ENCODE assay signal across 16 cellular contexts in the genomic region with DNA sequence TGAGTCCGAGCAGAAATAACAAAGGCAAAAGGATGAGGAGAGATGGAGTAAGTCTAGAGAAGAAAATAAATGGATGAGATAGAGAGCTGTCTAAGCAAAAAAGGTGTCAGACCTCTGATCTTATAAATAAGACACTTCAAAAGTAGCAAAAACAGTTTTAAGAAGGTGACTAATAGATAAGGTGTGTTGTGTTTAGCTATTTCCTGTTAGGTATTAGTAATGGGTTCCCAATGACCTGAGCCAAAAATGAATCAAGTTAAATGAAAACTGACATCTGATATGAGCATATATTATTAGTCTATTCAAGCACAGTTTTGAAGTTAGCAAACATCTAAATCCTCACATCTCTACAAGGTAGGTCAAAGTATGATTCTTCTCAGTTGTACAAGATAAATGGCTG. TPM values are rescaled to one million over a fixed set of nuclear protein-coding genes. Genes with fewer than 3 reads are reported as not detected.
A peak's percentile ranks its signal among the peaks of the same experiment; 100 is the strongest.
DNase-seq lines count a peak whose midpoint lies in the region; ATAC-seq and TF ChIP-seq lines count a peak whose summit lies in the region.
"Had no signal": no experiment of that assay in that cellular context is flagged by ENCODE, and none has a peak within 500 bp of the region (broad histone marks: within the 10 kb centered on the region; RNA-seq: fewer than 3 reads in every experiment).

No MANE protein-coding gene starts in this region.

- CTCF ChIA-PET in activated CD4-positive, alpha-beta T cell treated with anti-CD3 and anti-CD28 coated beads for 36 hours (lab: Charles Lee) = interaction anchor here (1.0 kb wide), 1 partner anchor 16 kb away, joined by 3 read pairs; no protein-coding TSS in a partner anchor

- no peaks in the 10 kb centered on the region for H3K27me3 Mint-ChIP-seq in activated CD4-positive, alpha-beta T cell treated with anti-CD3 and anti-CD28 coated beads for 36 hours
- H3K27me3 Mint-ChIP-seq in stimulated activated naive CD8-positive, alpha-beta T cell treated with anti-CD3 and anti-CD28 coated beads, Interleukin-15, Interleukin-2, amounts not matched to agents 100 ng/mL and 50 ng/mL, for 24 hours = no peaks in the 10 kb centered on the region
- H3K27me3 Mint-ChIP-seq in chondrocyte (ENCODE audit: low read depth) (no peaks in the 10 kb centered on the region), progenitor cell of endocrine pancreas (no peaks in the 10 kb centered on the region)

- TF ChIP-seq CTCF in chondrocyte (IDR thresholded peaks at IDR 0.05) (no peak), uterus (IDR thresholded peaks at IDR 0.05) (no peak), progenitor cell of endocrine pancreas (IDR thresholded peaks at IDR 0.05; ENCODE audit: unreplicated experiment) (no peak)

- H3K4me3 ChIP-seq in uterus = no peak overlapping the region

- no peak overlapping the region for H3K4me3 Mint-ChIP-seq in activated CD4-positive, alpha-beta T cell treated with anti-CD3 and anti-CD28 coated beads for 36 hours
- no peak overlapping the region for H3K4me3 Mint-ChIP-seq in stimulated activated naive CD8-positive, alpha-beta T cell treated with anti-CD3 and anti-CD28 coated beads, Interleukin-15, Interleukin-2, amounts not matched to agents 100 ng/mL and 50 ng/mL, for 24 hours
- H3K4me3 Mint-ChIP-seq in chondrocyte (ENCODE audit: unreplicated experiment) = no peak overlapping the region
- no peak overlapping the region for H3K4me3 Mint-ChIP-seq in progenitor cell of endocrine pancreas (ENCODE audit: low read depth)

- no peak overlapping the region for H3K27ac ChIP-seq in uterus

- no peak for TF ChIP-seq POLR2A in uterus (IDR thresholded peaks at IDR 0.05)

- no peaks in the 10 kb centered on the region for H3K4me1 ChIP-seq in uterus

- intact Hi-C loops in activated CD4-positive, alpha-beta T cell treated with anti-CD3 and anti-CD28 coated beads for 36 hours (cut with DNase I, micrococcal nuclease) = no loop called here
- intact Hi-C loops in uterus (cut with DNase I; ENCODE audit: low total_unique reads) = no loop called here

- H3K27me3 ChIP-seq in uterus = no peaks in the 10 kb centered on the region

- H3K27ac Mint-ChIP-seq in activated CD4-positive, alpha-beta T cell treated with anti-CD3 and anti-CD28 coated beads for 36 hours = peak overlapping the region; percentile 53
- peak overlapping the region; percentile 51 for H3K27ac Mint-ChIP-seq in stimulated activated naive CD8-positive, alpha-beta T cell treated with anti-CD3 and anti-CD28 coated beads, Interleukin-15, Interleukin-2, amounts not matched to agents 100 ng/mL and 50 ng/mL, for 24 hours
- H3K27ac Mint-ChIP-seq in chondrocyte (ENCODE audit: unreplicated experiment) (peak overlapping the region; percentile 37), progenitor cell of endocrine pancreas (no peak overlapping the region)

- H3K4me1 Mint-ChIP-seq in activated CD4-positive, alpha-beta T cell treated with anti-CD3 and anti-CD28 coated beads for 36 hours = peaks cover 17% of the 10 kb centered on the region
- peaks cover 22% of the 10 kb centered on the region for H3K4me1 Mint-ChIP-seq in stimulated activated naive CD8-positive, alpha-beta T cell treated with anti-CD3 and anti-CD28 coated beads, Interleukin-15, Interleukin-2, amounts not matched to agents 100 ng/mL and 50 ng/mL, for 24 hours (ENCODE audit: low read depth)
- H3K4me1 Mint-ChIP-seq in chondrocyte (ENCODE audit: low read depth) = peaks cover 9% of the 10 kb centered on the region
- no peaks in the 10 kb centered on the region for H3K4me1 Mint-ChIP-seq in progenitor cell of endocrine pancreas (ENCODE audit: low read depth)

- no peaks in the 10 kb centered on the region for H3K36me3 ChIP-seq in uterus

- POLR2A ChIA-PET in activated CD4-positive, alpha-beta T cell treated with anti-CD3 and anti-CD28 coated beads for 36 hours (lab: Charles Lee) = interaction anchor here (1.5 kb wide), 1 partner anchor 24 kb away, joined by 4 read pairs; a partner anchor contains a TSS

- DNase-seq in activated CD4-positive, alpha-beta T cell treated with anti-CD3 and anti-CD28 coated beads for 36 hours = no peak
- DNase-seq in activated CD4-positive, alpha-beta T cell treated with anti-CD3 and anti-CD28 coated beads for 4 hours = no peak
- no peak for DNase-seq in stimulated activated naive CD8-positive, alpha-beta T cell treated with anti-CD3 and anti-CD28 coated beads, Interleukin-15, Interleukin-2, amounts not matched to agents 100 U/mL and 50 U/mL, for 24 hours
- no peak for DNase-seq in chondrocyte (ENCODE audit: low spot score)
- DNase-seq in uterus = no peak
- DNase-seq in progenitor cell of endocrine pancreas (ENCODE audit: low spot score, unreplicated experiment) = no peak
- DNase-seq: C1 segment of cervical spinal cord, MM.1S, NCI-H1105 treated with DMSO at 0.1 percent for 48 hours, NCI-H187 treated with DMSO at 0.1 percent for 48 hours, NCI-H2171, NCI-H446 treated with DMSO at 0.1 percent for 48 hours, NCI-H748 treated with DMSO at 0.1 percent for 48 hours had no signal

- H3K9me3 Mint-ChIP-seq in activated CD4-positive, alpha-beta T cell treated with anti-CD3 and anti-CD28 coated beads for 36 hours (ENCODE audit: low read depth) = no peaks in the 10 kb centered on the region
- H3K9me3 Mint-ChIP-seq in stimulated activated naive CD8-positive, alpha-beta T cell treated with anti-CD3 and anti-CD28 coated beads, Interleukin-15, Interleukin-2, amounts not matched to agents 100 ng/mL and 50 ng/mL, for 24 hours = no peaks in the 10 kb centered on the region
- H3K9me3 Mint-ChIP-seq in chondrocyte (ENCODE audit: low read depth) (no peaks in the 10 kb centered on the region), progenitor cell of endocrine pancreas (ENCODE audit: low read depth) (no peaks in the 10 kb centered on the region)

- ATAC-seq in activated CD4-positive, alpha-beta T cell treated with anti-CD3 and anti-CD28 coated beads for 36 hours = peak; percentile 70
- no peak for ATAC-seq in stimulated activated naive CD8-positive, alpha-beta T cell treated with anti-CD3 and anti-CD28 coated beads, Interleukin-15, Interleukin-2, amounts not matched to agents 100 U/mL and 50 U/mL, for 24 hours
- ATAC-seq in GM21367 (IDR thresholded peaks at IDR 0.05; ENCODE audit: unreplicated experiment) = no peak
- ATAC-seq: HepG2 had no signal

- H3K36me3 Mint-ChIP-seq in activated CD4-positive, alpha-beta T cell treated with anti-CD3 and anti-CD28 coated beads for 36 hours (ENCODE audit: low read depth) = peaks cover 53% of the 10 kb centered on the region
- H3K36me3 Mint-ChIP-seq in stimulated activated naive CD8-positive, alpha-beta T cell treated with anti-CD3 and anti-CD28 coated beads, Interleukin-15, Interleukin-2, amounts not matched to agents 100 ng/mL and 50 ng/mL, for 24 hours (ENCODE audit: low read depth) = peaks cover 77% of the 10 kb centered on the region
- peaks cover 46% of the 10 kb centered on the region for H3K36me3 Mint-ChIP-seq in chondrocyte (ENCODE audit: low read depth)
- peaks cover 31% of the 10 kb centered on the region for H3K36me3 Mint-ChIP-seq in progenitor cell of endocrine pancreas (ENCODE audit: insufficient read depth)

- no peaks in the 10 kb centered on the region for H3K9me3 ChIP-seq in uterus

RNA-seq across cellular contexts. Expression of a gene that starts 10.6 kb away (rescaled TPM):
- 10 to 100 TPM; 23.7 to 26.1 TPM for total RNA-seq in activated CD4-positive, alpha-beta T cell treated with anti-CD3 and anti-CD28 coated beads for 36 hours
- total RNA-seq in chondrocyte (29.1 to 37.1 TPM (median 30.7 TPM) in 3 replicates), uterus (10 to 100 TPM; 11.8 to 31.2 (median 20.2) TPM), progenitor cell of endocrine pancreas (47.6 and 48.1 TPM in 2 replicates)

RNA-seq across cellular contexts. Expression of a gene that starts 10.9 kb away (rescaled TPM):
- total RNA-seq in activated CD4-positive, alpha-beta T cell treated with anti-CD3 and anti-CD28 coated beads for 36 hours = 10 to 100 TPM; 23.8 to 25.3 TPM
- total RNA-seq in chondrocyte (16.4 to 24.3 TPM (median 18.8 TPM) in 3 replicates), uterus (10 to 100 TPM; 15.0 to 23.8 (median 23.1) TPM), progenitor cell of endocrine pancreas (19.5 and 22.1 TPM in 2 replicates)

RNA-seq across cellular contexts. Expression of a gene that starts 23.9 kb away (rescaled TPM):
- total RNA-seq in activated CD4-positive, alpha-beta T cell treated with anti-CD3 and anti-CD28 coated beads for 36 hours = 10 to 100 TPM; 45.6 to 63.9 TPM
- total RNA-seq in chondrocyte (24.1 to 31.0 TPM (median 26.5 TPM) in 3 replicates), uterus (10 to 100 TPM; 13.3 to 38.6 (median 19.7) TPM), progenitor cell of endocrine pancreas (37.3 and 40.2 TPM in 2 replicates)

RNA-seq across cellular contexts. Expression of a gene that starts 24.0 kb away (rescaled TPM):
- under 1 TPM; 0.11 to 0.44 TPM for total RNA-seq in activated CD4-positive, alpha-beta T cell treated with anti-CD3 and anti-CD28 coated beads for 36 hours
- total RNA-seq in chondrocyte = 1.6 to 2.7 TPM (median 1.7 TPM) in 3 replicates
- 10 to 100 TPM in 1 of 4 donors, 1 to 10 TPM in 3; 3.5 to 12.3 (median 7.3) TPM for total RNA-seq in uterus
- total RNA-seq in progenitor cell of endocrine pancreas = 5.6 and 5.7 TPM in 2 replicates
